In genomic region chr10:96491303-96491702, GRCh38 we compare ENCODE assay signal across 1 cellular context.
TF ChIP-seq lines count a peak whose summit lies in the region.

No MANE protein-coding gene starts in this region.

TF ChIP-seq in WTC11, 78 proteins besides CTCF, POLR2A, EP300 and RAD21 (continued from another document):
- TF ChIP-seq PRDM15 (CRISPR knock-in tag; IDR thresholded peaks at IDR 0.05) (no peak), ZNF425 (CRISPR knock-in tag; conservative IDR thresholded peaks at IDR 0.05) (no peak)
TF ChIP-seq in WTC11: peak in this region for 0.
